ENCODE assay signal across 12 cellular contexts in genomic region chr3:111737056-111737711, GRCh38.
A peak's percentile ranks its signal among the peaks of the same experiment; 100 is the strongest.
DNase-seq lines count a peak whose midpoint lies in the region; ATAC-seq, FAIRE-seq and TF ChIP-seq lines count a peak whose summit lies in the region.
"Had no signal": no experiment of that assay in that cellular context is flagged by ENCODE, and none has a peak within 500 bp of the region (broad histone marks: within the 10 kb centered on the region; RNA-seq: fewer than 3 reads in every experiment).

No MANE protein-coding gene starts in this region.

- DNase-seq in mammary epithelial cell (no peak), HepG2 (ENCODE audit: low spot score) (no peak), DMS 273 treated with DMSO at 0.1 percent for 48 hours (lab: John Stamatoyannopoulos, UW) (no peak), neural progenitor cell (ENCODE audit: low spot score) (no peak), SK-N-DZ (ENCODE audit: low spot score) (no peak)
- no peak for DNase-seq in stimulated activated effector memory CD8-positive, alpha-beta T cell treated with anti-CD3 and anti-CD28 coated beads, Interleukin-12 subunit alpha, Interleukin-12 subunit beta, amount 100 ng/mL, for 72 hours (ENCODE audit: low spot score in 2 of 2)
- DNase-seq in activated T-cell treated with anti-CD3 and anti-CD28 coated beads, Interleukin-2, amount 50 U/mL, for 48 hours: no peak
- DNase-seq: CD8-positive, alpha-beta memory T cell; NCI-H1105 treated with DMSO at 0.1 percent for 48 hours; NCI-H524 treated with DMSO at 0.1 percent for 48 hours had no signal

- H3K4me1 ChIP-seq in mammary epithelial cell (ENCODE audit: insufficient read depth, low read length) (peaks cover 75% of the 10 kb centered on the region), HepG2 (ENCODE audit: insufficient read depth, low read length) (peaks cover 79% of the 10 kb centered on the region), neural progenitor cell (no peaks in the 10 kb centered on the region)

- TF ChIP-seq RAD21 in HepG2 (CRISPR knock-in tag; IDR thresholded peaks at IDR 0.05): no peak

- H3K27ac Mint-ChIP-seq in stimulated activated effector memory CD8-positive, alpha-beta T cell treated with anti-CD3 and anti-CD28 coated beads, Interleukin-12 subunit alpha, Interleukin-12 subunit beta, amount 100 ng/mL, for 72 hours: peak overlapping the region; percentile 27
- no peak overlapping the region for H3K27ac Mint-ChIP-seq in neural progenitor cell

- H3K4me3 Mint-ChIP-seq in stimulated activated effector memory CD8-positive, alpha-beta T cell treated with anti-CD3 and anti-CD28 coated beads, Interleukin-12 subunit alpha, Interleukin-12 subunit beta, amount 100 ng/mL, for 72 hours: no peak overlapping the region
- H3K4me3 Mint-ChIP-seq in neural progenitor cell: no peak overlapping the region
- H3K4me3 Mint-ChIP-seq: CD8-positive, alpha-beta memory T cell had no signal

- ATAC-seq in HG03159 (IDR thresholded peaks at IDR 0.05; ENCODE audit: unreplicated experiment): peak; percentile 19
- ATAC-seq in HepG2: no peak
- no peak for ATAC-seq in stimulated activated effector memory CD8-positive, alpha-beta T cell treated with anti-CD3 and anti-CD28 coated beads, Interleukin-12 subunit alpha, Interleukin-12 subunit beta, amount 100 ng/mL, for 72 hours
- ATAC-seq: activated CD4-positive, CD25-positive, alpha-beta regulatory T cell treated with anti-CD3 and anti-CD28 coated beads, Interleukin-2, amount 50 U/mL, for 24 hours had no signal

- no peak for FAIRE-seq in HepG2 (lab: Jason Lieb, UNC)

- H3F3A ChIP-seq in neural progenitor cell (ENCODE audit: low read depth): no peaks in the 10 kb centered on the region

- no peaks in the 10 kb centered on the region for H3K27me3 Mint-ChIP-seq in neural progenitor cell (ENCODE audit: insufficient read depth, low read depth)

- BruUV-seq in mammary epithelial cell (replicated peaks; lab: Mats Ljungman, UMichigan): no TSS peak
- no TSS peak for BruUV-seq in HepG2 (replicated peaks; lab: Mats Ljungman, UMichigan)

- H3K9me3 ChIP-seq in mammary epithelial cell (replicated peaks; ENCODE audit: insufficient read depth, low read length) (no peaks in the 10 kb centered on the region), HepG2 (ENCODE audit: low read length) (no peaks in the 10 kb centered on the region), neural progenitor cell (ENCODE audit: low read depth) (no peaks in the 10 kb centered on the region)

- H3K9ac ChIP-seq in mammary epithelial cell (ENCODE audit: insufficient read depth, low read length): no peak overlapping the region
- H3K9ac ChIP-seq in HepG2 (ENCODE audit: insufficient read depth, low read depth, low read length): no peak overlapping the region
- H3K9ac ChIP-seq in neural progenitor cell: no peak overlapping the region

- no peak overlapping the region for H3K4me3 ChIP-seq in mammary epithelial cell (replicated peaks in 1 of 3; ENCODE audit: insufficient read depth in 1 of 3, low read depth in 2 of 3, low read length in 3 of 3)
- no peak overlapping the region for H3K4me3 ChIP-seq in HepG2 (replicated peaks in 1 of 3; ENCODE audit: insufficient read depth in 1 of 3, low read depth in 2 of 3, low read length in 3 of 3)
- H3K4me3 ChIP-seq in neural progenitor cell: no peak overlapping the region

- in situ Hi-C loops in mammary epithelial cell (cut with MboI; ENCODE audit: low sequenced_read_pairs in 2 of 2) (loop anchor here in 1 of 2 donors (10.0 kb wide), 1 partner anchor 68 kb away; no protein-coding TSS in a partner anchor), HepG2 (cut with HindIII; ENCODE audit: extremely low pct_ligation_motif_present, low pct_unique_long_range_greater_than_20kb) (no loop called here)

- WGBS in mammary epithelial cell (ENCODE audit: low coverage, missing lambda C conversion rate): 100% methylated on average over 2 of the region's 2 CpGs
- 90% methylated on average over 2 of the region's 2 CpGs for WGBS in HepG2 (ENCODE audit: low lambda C conversion rate)

- TF ChIP-seq EP300 in HepG2 (IDR thresholded peaks at IDR 0.05; ENCODE audit: low read depth in 2 of 2, low read length in 2 of 2) (no peak), HepG2 (CRISPR knock-in tag; IDR thresholded peaks at IDR 0.05; ENCODE audit: borderline replicate concordance) (no peak)

- TF ChIP-seq POLR2A in HepG2 (IDR thresholded peaks at IDR 0.05; ENCODE audit: insufficient read depth in 1 of 2, low read depth in 2 of 2, low read length in 2 of 2): no peak

- H2AFZ ChIP-seq in mammary epithelial cell (ENCODE audit: low read depth, low read length) (no peak overlapping the region), HepG2 (ENCODE audit: low read length) (no peak overlapping the region), neural progenitor cell (replicated peaks) (no peak overlapping the region)

- peaks cover 33% of the 10 kb centered on the region for H3K4me1 Mint-ChIP-seq in stimulated activated effector memory CD8-positive, alpha-beta T cell treated with anti-CD3 and anti-CD28 coated beads, Interleukin-12 subunit alpha, Interleukin-12 subunit beta, amount 100 ng/mL, for 72 hours
- peaks cover 6% of the 10 kb centered on the region for H3K4me1 Mint-ChIP-seq in neural progenitor cell

- POLR2A ChIA-PET in HepG2 (lab: Yijun Ruan, JAX): interaction anchor here (0.9 to 1.5 kb wide), 2 partner anchors 11 to 242 kb away, joined by 3 to 4 read pairs; partner anchors contain the start of gene ABHD10

- no peaks in the 10 kb centered on the region for H3K9me3 Mint-ChIP-seq in stimulated activated effector memory CD8-positive, alpha-beta T cell treated with anti-CD3 and anti-CD28 coated beads, Interleukin-12 subunit alpha, Interleukin-12 subunit beta, amount 100 ng/mL, for 72 hours
- H3K9me3 Mint-ChIP-seq in neural progenitor cell: peaks cover under 1% of the 10 kb centered on the region
- H3K9me3 Mint-ChIP-seq: CD8-positive, alpha-beta memory T cell had no signal

- H3K36me3 ChIP-seq in mammary epithelial cell (ENCODE audit: insufficient read depth, low read length) (no peaks in the 10 kb centered on the region), HepG2 (replicated peaks in 1 of 2; ENCODE audit: control insufficient read depth in 1 of 2, insufficient read depth in 2 of 2, low read length in 2 of 2) (0 out of 5 replicates have a peak, but pooled peaks cover 0 to 2% of the 10 kb centered on the region in 2 experiments), neural progenitor cell (no peaks in the 10 kb centered on the region)

- H3K79me2 ChIP-seq in mammary epithelial cell (ENCODE audit: insufficient read depth, low read length) (no peaks in the 10 kb centered on the region), HepG2 (ENCODE audit: insufficient read depth, low read length) (peaks cover 64% of the 10 kb centered on the region), neural progenitor cell (ENCODE audit: low read depth) (no peaks in the 10 kb centered on the region)

- H3K27me3 ChIP-seq in mammary epithelial cell (ENCODE audit: insufficient read depth, low read length) (no peaks in the 10 kb centered on the region), HepG2 (ENCODE audit: control insufficient read depth in 1 of 2, insufficient read depth in 2 of 2, low read length in 2 of 2) (no peaks in the 10 kb centered on the region), neural progenitor cell (no peaks in the 10 kb centered on the region)

- H3K4me2 ChIP-seq in mammary epithelial cell (ENCODE audit: insufficient read depth, low read depth, low read length): no peak overlapping the region
- no peak overlapping the region; the same call in 1 of the 2 replicates for H3K4me2 ChIP-seq in HepG2 (ENCODE audit: low read depth, low read length)
- H3K4me2 ChIP-seq in neural progenitor cell: no peak overlapping the region

- no peak for TF ChIP-seq CTCF in mammary epithelial cell (conservative IDR thresholded peaks at IDR 0.05 in 1 of 2, IDR thresholded peaks at IDR 0.05 in 1 of 2; ENCODE audit: extremely low read depth in 1 of 2, insufficient read depth in 1 of 2, low read depth in 1 of 2, low read length in 2 of 2)
- TF ChIP-seq CTCF in HepG2 (CRISPR knock-in tag; IDR thresholded peaks at IDR 0.05): no peak
- no peak for TF ChIP-seq CTCF in neural progenitor cell (IDR thresholded peaks at IDR 0.05)

- CTCF ChIA-PET in mammary epithelial cell (lab: Charles Lee; ENCODE audit: low non-redundant PET) (interaction anchor here (0.7 kb wide), 1 partner anchor 66 kb away, joined by 4 read pairs; no protein-coding TSS in a partner anchor), HepG2 (lab: Yijun Ruan, JAX; ENCODE audit: low intra/inter-chr PET ratio, low total read pairs) (no interaction called here)

- no peaks in the 10 kb centered on the region for H4K20me1 ChIP-seq in mammary epithelial cell (ENCODE audit: insufficient read depth, low read length)
- no peaks in the 10 kb centered on the region for H4K20me1 ChIP-seq in HepG2 (ENCODE audit: insufficient read depth, low read length)
- no peaks in the 10 kb centered on the region for H4K20me1 ChIP-seq in neural progenitor cell (ENCODE audit: low read depth)

- H3K27ac ChIP-seq in mammary epithelial cell (ENCODE audit: insufficient read depth, low read depth, low read length) (peak overlapping the region; percentile 97), HepG2 (ENCODE audit: extremely low read length, insufficient read depth, low read length) (peak overlapping the region; percentile 22), neural progenitor cell (no peak overlapping the region)

- H3K36me3 Mint-ChIP-seq in stimulated activated effector memory CD8-positive, alpha-beta T cell treated with anti-CD3 and anti-CD28 coated beads, Interleukin-12 subunit alpha, Interleukin-12 subunit beta, amount 100 ng/mL, for 72 hours: peaks cover 26% of the 10 kb centered on the region
- no peaks in the 10 kb centered on the region for H3K36me3 Mint-ChIP-seq in neural progenitor cell

- intact Hi-C loops in mammary epithelial cell (cut with micrococcal nuclease): loop anchor here (5.0 to 10.0 kb wide), 2 partner anchors 165 to 338 kb away; no protein-coding TSS in a partner anchor
- intact Hi-C loops in HepG2 (cut with micrococcal nuclease; ENCODE audit: unreplicated experiment): no loop called here

- dilution Hi-C loops in mammary epithelial cell (cut with HindIII; ENCODE audit: low sequenced_read_pairs): loop anchor here (10.0 kb wide), 1 partner anchor 108 kb away; no protein-coding TSS in a partner anchor

TF ChIP-seq in HepG2, 621 proteins besides CTCF, POLR2A, EP300 and RAD21 (continues in another document):
- TF ChIP-seq ZBTB33 (CRISPR knock-in tag; IDR thresholded peaks at IDR 0.05): no peak
